In genomic region chr2:222733846-222734689, GRCh38 we compare ENCODE assay signal across 11 cellular contexts.
DNase-seq lines count a peak whose midpoint lies in the region; ATAC-seq, FAIRE-seq and TF ChIP-seq lines count a peak whose summit lies in the region.
"Had no signal": no experiment of that assay in that cellular context is flagged by ENCODE, and none has a peak within 500 bp of the region (broad histone marks: within the 10 kb centered on the region; RNA-seq: fewer than 3 reads in every experiment).

No MANE protein-coding gene starts in this region.

- no peak for TF ChIP-seq POLR2A in GM12892 (IDR thresholded peaks at IDR 0.05; ENCODE audit: low read depth, low read length)

- peak; percentile 68 for FAIRE-seq in GM12892 (lab: Jason Lieb, UNC)
- FAIRE-seq in bronchial epithelial cell (lab: Jason Lieb, UNC) = peak; percentile 7
- FAIRE-seq in small intestine (lab: Jason Lieb, UNC) = no peak

- ATAC-seq in left colon = peak; percentile 86

- DNase-seq in GM12892 (ENCODE audit: insufficient read length) = no peak
- no peak for DNase-seq in bronchial epithelial cell (ENCODE audit: low read depth)
- DNase-seq in left colon = peak; percentile 25 to 41
- peak; percentile 14 for DNase-seq in small intestine
- DNase-seq in NOMO-1 (lab: John Stamatoyannopoulos, UW; ENCODE audit: unreplicated experiment in 2 of 2) = no peak
- DNase-seq in activated naive CD4-positive, alpha-beta T cell (lab: John Stamatoyannopoulos, UW) = no peak
- no peak for DNase-seq in GF-D8 (lab: John Stamatoyannopoulos, UW)
- DNase-seq in kidney glomerular epithelial cell (lab: John Stamatoyannopoulos, UW) = no peak
- DNase-seq: activated CD4-positive, alpha-beta T cell treated with anti-CD3 and anti-CD28 coated beads for 1 hour; NCI-H510A had no signal

- intact Hi-C loops in left colon (cut with DNase I, micrococcal nuclease) = no loop called here

- H3K27ac ChIP-seq in small intestine (ENCODE audit: low read depth in 1 of 2, low read length in 1 of 2) = no peak overlapping the region
- H3K27ac ChIP-seq: SK-N-MC had no signal

- H3K4me3 ChIP-seq in bronchial epithelial cell (ENCODE audit: low read depth, low read length) (no peak overlapping the region), small intestine (ENCODE audit: low read depth in 1 of 2, low read length in 2 of 2) (no peak overlapping the region)
- H3K4me3 ChIP-seq: SK-N-MC had no signal

- H3K36me3 ChIP-seq in bronchial epithelial cell (ENCODE audit: control insufficient read depth, insufficient read depth, low read length) (no peaks in the 10 kb centered on the region), small intestine (ENCODE audit: control insufficient read depth in 2 of 2, insufficient read depth in 2 of 2, low read length in 2 of 2) (no peaks in the 10 kb centered on the region)

- 52 to 61% (median 57%) methylated on average over 10 of the region's 10 CpGs for whole genome bisulfite sequencing in small intestine, 3 donors

- TF ChIP-seq CTCF in bronchial epithelial cell (IDR thresholded peaks at IDR 0.05; ENCODE audit: insufficient read depth, low read length, severe bottlenecking) = no peak

- peaks cover 0 to 9% of the 10 kb centered on the region in 2 donors for H3K4me1 ChIP-seq in small intestine (ENCODE audit: control insufficient read depth in 2 of 2, insufficient read depth in 1 of 2, low read depth in 1 of 2, low read length in 1 of 2)

- H3K27me3 ChIP-seq in bronchial epithelial cell (ENCODE audit: control insufficient read depth, insufficient read depth, low read length) (no peaks in the 10 kb centered on the region), small intestine (ENCODE audit: control insufficient read depth in 2 of 2, insufficient read depth in 2 of 2, low read length in 2 of 2) (no peaks in the 10 kb centered on the region)

- H3K9me3 ChIP-seq in small intestine (ENCODE audit: control insufficient read depth, low read depth) = no peaks in the 10 kb centered on the region

Comparison
In these comparisons a context has a peak if more than half of its experiments do, and no peak if none do; other contexts are left out.
1. DNase-seq: peak in left colon (2 of 2) and small intestine (single experiment); none in GM12892 (single experiment), bronchial epithelial cell (single experiment), NOMO-1 (0 of 2), activated naive CD4-positive, alpha-beta T cell (0 of 4), GF-D8 (single experiment) and kidney glomerular epithelial cell (single experiment).